Comparison of ENCODE assay signal across 1 cellular context in genomic region chr3:48662140-48662752, GRCh38.
TF ChIP-seq lines count a peak whose summit lies in the region.

No MANE protein-coding gene starts in this region.

TF ChIP-seq in IMR-90, 13 proteins besides CTCF, POLR2A, EP300 and RAD21:
- no peak for TF ChIP-seq FOS (IDR thresholded peaks at IDR 0.05; ENCODE audit: low read depth, low read length)
- TF ChIP-seq MXI1 (IDR thresholded peaks at IDR 0.05; ENCODE audit: borderline replicate concordance, low read depth, low read length): no peak
- TF ChIP-seq NFE2L2 (IDR thresholded peaks at IDR 0.05; ENCODE audit: low read depth, low read length): no peak
- TF ChIP-seq USF2 (IDR thresholded peaks at IDR 0.05; ENCODE audit: low read depth, low read length): no peak
- TF ChIP-seq CHD1 (IDR thresholded peaks at IDR 0.05; ENCODE audit: low read depth, low read length): no peak
TF ChIP-seq in IMR-90: peak in this region for 0.
